ENCODE assay signal across 34 cellular contexts in the genomic region with DNA sequence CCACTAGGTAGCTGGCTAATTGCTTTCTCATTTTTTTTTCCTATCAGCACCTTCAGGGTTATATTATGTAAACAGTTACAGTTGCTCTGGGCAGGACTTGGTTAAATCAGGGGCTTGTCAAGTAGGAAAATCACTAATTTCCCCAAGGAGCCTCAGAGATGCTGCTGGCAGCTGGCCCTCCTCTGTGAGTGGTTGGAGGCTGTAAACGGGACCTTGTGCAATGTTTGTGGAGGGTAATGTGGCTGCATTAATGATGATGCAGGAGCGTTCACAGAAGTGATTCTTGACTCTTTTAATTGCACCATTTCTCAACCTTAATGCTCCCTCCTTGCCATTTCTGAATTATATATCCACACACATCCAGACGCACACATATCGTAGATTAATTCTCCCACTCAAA.
"Had no signal": no experiment of that assay in that cellular context is flagged by ENCODE, and none has a peak within 500 bp of the region (broad histone marks: within the 10 kb centered on the region; RNA-seq: fewer than 3 reads in every experiment).

No MANE protein-coding gene starts in this region.

- DNase-seq: activated CD4-positive, alpha-beta T cell treated with anti-CD3 and anti-CD28 coated beads for 1 hour; activated CD4-positive, alpha-beta T cell treated with anti-CD3 and anti-CD28 coated beads for 48 hours; activated CD4-positive, CD25-positive, alpha-beta regulatory T cell; activated CD8-positive, alpha-beta T cell treated with anti-CD3 and anti-CD28 coated beads for 36 hours; activated effector memory CD4-positive, alpha-beta T cell treated with anti-CD3 and anti-CD28 coated beads, Interleukin-2, amount 50 U/mL, for 16 hours; activated naive CD4-positive, alpha-beta T cell treated with Interleukin-2 at 50 U/mL for 16 hours; activated naive CD8-positive, alpha-beta T cell treated with anti-CD3 and anti-CD28 coated beads, Interleukin-2, amount 10 ng/mL, durations not matched to agents 7 days and 5 days; activated T-cell treated with anti-CD3 and anti-CD28 coated beads, Interleukin-2, amount 50 U/mL, for 1 hour; activated T-cell treated with anti-CD3 and anti-CD28 coated beads, Interleukin-2, amount 50 U/mL, for 72 hours; adrenal gland; MM.1S; MV-4-11; NCI-H1092 treated with DMSO at 0.1 percent for 48 hours; NCI-H1417; NCI-H1694; NCI-H1930; NCI-H2081 treated with DMSO at 0.1 percent for 48 hours; NCI-H510A; NCI-H526; NCI-H748 treated with DMSO at 0.1 percent for 48 hours; NK-92 treated with Interleukin-12 subunit alpha and Interleukin-12 subunit beta, amount 100 ng/mL, for 24 hours; PC-3; Peyer's patch; RPMI8226; SIG-M5; T-cell; T-helper 17 cell; WERI-Rb-1 had no signal

- H3K4me3 ChIP-seq: adrenal gland, body of pancreas, breast epithelium, Peyer's patch had no signal

- H3K4me1 Mint-ChIP-seq: activated naive CD4-positive, alpha-beta T cell treated with anti-CD3 and anti-CD28 coated beads, Interleukin-2, amount 50 U/mL, for 24 hours; activated naive CD8-positive, alpha-beta T cell treated with anti-CD3 and anti-CD28 coated beads, Interleukin-2, amount 10 ng/mL, durations not matched to agents 7 days and 5 days; activated T-helper 17 cell treated with anti-CD3 and anti-CD28 coated beads, Interleukin-2, amount 50 U/mL, for 72 hours; T-cell; T-helper 17 cell had no signal

- H3K4me1 ChIP-seq: adrenal gland, body of pancreas, breast epithelium, Peyer's patch had no signal

- H3K27me3 ChIP-seq: body of pancreas, Peyer's patch had no signal

- H3K36me3 ChIP-seq: adrenal gland, breast epithelium, Peyer's patch, WERI-Rb-1 had no signal

- H3K4me3 Mint-ChIP-seq: activated CD8-positive, alpha-beta T cell treated with anti-CD3 and anti-CD28 coated beads for 36 hours; activated naive CD4-positive, alpha-beta T cell treated with anti-CD3 and anti-CD28 coated beads, Interleukin-2, amount 50 U/mL, for 24 hours; activated naive CD8-positive, alpha-beta T cell treated with anti-CD3 and anti-CD28 coated beads, Interleukin-2, amount 10 ng/mL, durations not matched to agents 7 days and 5 days; activated T-cell treated with anti-CD3 and anti-CD28 coated beads, Interleukin-2, amount 50 U/mL, for 72 hours; activated T-helper 17 cell treated with anti-CD3 and anti-CD28 coated beads, Interleukin-2, amount 50 U/mL, for 72 hours; T-cell; T-helper 17 cell had no signal

- ATAC-seq: activated CD8-positive, alpha-beta T cell treated with anti-CD3 and anti-CD28 coated beads for 36 hours; activated T-cell treated with anti-CD3 and anti-CD28 coated beads, Interleukin-2, amount 50 U/mL, for 72 hours; activated T-helper 17 cell treated with anti-CD3 and anti-CD28 coated beads, Interleukin-2, amount 50 U/mL, for 72 hours; body of pancreas; PC-3; SK-N-SH treated with all-trans-retinoic acid at 6 μM for 48 hours; T-cell; T-helper 17 cell had no signal

- H3K27ac ChIP-seq: adrenal gland, body of pancreas, breast epithelium, KMS-11, Peyer's patch, WERI-Rb-1 had no signal

- H3K36me3 Mint-ChIP-seq: activated naive CD4-positive, alpha-beta T cell treated with anti-CD3 and anti-CD28 coated beads, Interleukin-2, amount 50 U/mL, for 24 hours; activated naive CD8-positive, alpha-beta T cell treated with anti-CD3 and anti-CD28 coated beads, Interleukin-2, amount 10 ng/mL, durations not matched to agents 7 days and 5 days; T-cell had no signal

- H3K27ac Mint-ChIP-seq: activated CD8-positive, alpha-beta T cell treated with anti-CD3 and anti-CD28 coated beads for 36 hours; activated naive CD4-positive, alpha-beta T cell treated with anti-CD3 and anti-CD28 coated beads, Interleukin-2, amount 50 U/mL, for 24 hours; activated naive CD8-positive, alpha-beta T cell treated with anti-CD3 and anti-CD28 coated beads, Interleukin-2, amount 10 ng/mL, durations not matched to agents 7 days and 5 days; activated T-cell treated with anti-CD3 and anti-CD28 coated beads, Interleukin-2, amount 50 U/mL, for 72 hours; activated T-helper 17 cell treated with anti-CD3 and anti-CD28 coated beads, Interleukin-2, amount 50 U/mL, for 72 hours; T-cell; T-helper 17 cell had no signal

- H3K9me3 Mint-ChIP-seq: activated CD8-positive, alpha-beta T cell treated with anti-CD3 and anti-CD28 coated beads for 36 hours; activated naive CD4-positive, alpha-beta T cell treated with anti-CD3 and anti-CD28 coated beads, Interleukin-2, amount 50 U/mL, for 24 hours; activated naive CD8-positive, alpha-beta T cell treated with anti-CD3 and anti-CD28 coated beads, Interleukin-2, amount 10 ng/mL, durations not matched to agents 7 days and 5 days; activated T-cell treated with anti-CD3 and anti-CD28 coated beads, Interleukin-2, amount 50 U/mL, for 72 hours had no signal

- H3K9me3 ChIP-seq: adrenal gland, body of pancreas, breast epithelium, Peyer's patch had no signal
